9 cellular contexts compared by ENCODE assay signal in the genomic region with DNA sequence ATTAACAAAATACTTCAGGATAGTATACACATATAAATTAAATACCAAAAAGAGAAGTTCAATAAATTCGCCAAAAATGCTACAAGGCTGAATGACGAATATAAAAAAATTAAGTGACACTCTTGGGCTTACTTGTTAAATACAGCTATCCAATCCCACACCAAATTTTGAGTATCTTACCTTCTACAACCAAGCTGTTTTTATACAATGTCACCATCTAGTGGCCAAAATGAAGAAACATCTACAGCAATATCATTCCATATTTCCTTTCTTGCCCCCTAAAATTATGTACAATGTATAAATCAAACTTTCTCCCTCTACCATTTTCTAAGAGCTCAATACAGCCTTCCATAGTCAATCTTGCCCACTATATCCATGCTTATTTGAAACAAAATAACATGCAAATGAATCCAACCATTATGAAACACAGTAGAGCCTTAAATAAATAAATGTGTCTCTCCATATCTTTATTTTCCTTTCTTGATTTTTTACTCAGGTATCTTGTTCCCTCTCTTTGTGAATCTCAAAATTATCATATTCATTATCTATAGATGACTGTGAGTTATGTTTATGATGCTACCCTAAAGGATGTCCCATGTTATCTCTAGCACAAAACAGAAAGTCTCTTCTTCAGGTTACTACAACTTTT.
DNase-seq lines count a peak whose midpoint lies in the region; ATAC-seq, FAIRE-seq and TF ChIP-seq lines count a peak whose summit lies in the region.
"Had no signal": no experiment of that assay in that cellular context is flagged by ENCODE, and none has a peak within 500 bp of the region (broad histone marks: within the 10 kb centered on the region; RNA-seq: fewer than 3 reads in every experiment).

No MANE protein-coding gene starts in this region.

- no peaks in the 10 kb centered on the region for H3K27me3 Mint-ChIP-seq in activated CD4-positive, alpha-beta memory T cell treated with anti-CD3 and anti-CD28 coated beads, Interleukin-2, amount 10 ng/mL, durations not matched to agents 7 days and 5 days

- no peak for TF ChIP-seq POLR2A in K562 (conservative IDR thresholded peaks at IDR 0.05)

- H3K4me2 ChIP-seq in K562 (ENCODE audit: insufficient read depth, low read length), result no peak overlapping the region

- POLR2A ChIA-PET in K562 (lab: Yijun Ruan, JAX), result no interaction called here
- POLR2A ChIA-PET in activated CD4-positive, alpha-beta memory T cell treated with anti-CD3 and anti-CD28 coated beads, Interleukin-2, amount 10 ng/mL, durations not matched to agents 7 days and 5 days (lab: Charles Lee), result no interaction called here

- H3K36me3 ChIP-seq in K562 (ENCODE audit: control insufficient read depth, insufficient read depth, low read length) (peaks cover 10% of the 10 kb centered on the region), lower lobe of right lung (peaks cover 15% of the 10 kb centered on the region)

- WGBS in K562 (ENCODE audit: insufficient coverage, low coverage, missing lambda C conversion rate), result 7% methylated on average over 2 of the region's 2 CpGs

- peak; percentile 94 for ATAC-seq in K562
- ATAC-seq in lower lobe of right lung, result peak in 1 of 2 donors; percentile 61
- ATAC-seq in GM21717 (IDR thresholded peaks at IDR 0.05; ENCODE audit: unreplicated experiment), result no peak

- peak; percentile 8 for TF ChIP-seq CTCF in GM13976 (IDR thresholded peaks at IDR 0.05; ENCODE audit: borderline replicate concordance, control extremely low read depth, extremely low read depth, insufficient read depth, missing control alignments)
- peak; percentile 48 to 88 (median 58); a peak in 5 of 6 replicates for TF ChIP-seq CTCF in K562 (IDR thresholded peaks at IDR 0.05 in 2 of 3, conservative IDR thresholded peaks at IDR 0.05 in 1 of 3; ENCODE audit: insufficient read depth in 2 of 3, low read depth in 1 of 3, low read length in 3 of 3)
- TF ChIP-seq CTCF in lower lobe of right lung (IDR thresholded peaks at IDR 0.05), result peak; percentile 64

- TF ChIP-seq RAD21 in K562 (CRISPR knock-in tag; conservative IDR thresholded peaks at IDR 0.05 in 1 of 2, IDR thresholded peaks at IDR 0.05 in 1 of 2), result peak; percentile 62 to 88

- H3K9me3 Mint-ChIP-seq in activated CD4-positive, alpha-beta memory T cell treated with anti-CD3 and anti-CD28 coated beads, Interleukin-2, amount 10 ng/mL, durations not matched to agents 7 days and 5 days, result peaks cover 2% of the 10 kb centered on the region

- H3K9ac ChIP-seq in K562 (ENCODE audit: insufficient read depth in 1 of 2, low read depth in 2 of 2, low read length in 2 of 2), result no peak overlapping the region

- in situ Hi-C loops in GM13976 (cut with MboI; ENCODE audit: low sequenced_read_pairs, unreplicated experiment), result no loop called here
- in situ Hi-C loops in K562 (cut with MboI), result loop anchor here (5.0 to 10.0 kb wide), 2 partner anchors 164 to 711 kb away; no protein-coding TSS in a partner anchor

- no peak overlapping the region for H3K4me3 ChIP-seq in K562
- H3K4me3 ChIP-seq in lower lobe of right lung, result no peak overlapping the region

- H3K4me1 ChIP-seq in K562 (replicated peaks in 1 of 2; ENCODE audit: control insufficient read depth in 2 of 2, insufficient read depth in 2 of 2, low read length in 2 of 2) (no peaks in the 10 kb centered on the region), lower lobe of right lung (no peaks in the 10 kb centered on the region)

- H3K4me1 Mint-ChIP-seq in activated CD4-positive, alpha-beta memory T cell treated with anti-CD3 and anti-CD28 coated beads, Interleukin-2, amount 10 ng/mL, durations not matched to agents 7 days and 5 days, result no peaks in the 10 kb centered on the region

- peak; percentile 67 for FAIRE-seq in K562 (lab: Jason Lieb, UNC)
- FAIRE-seq: endometrium had no signal

- H3K9me3 ChIP-seq in K562 (replicated peaks; ENCODE audit: control insufficient read depth, insufficient read depth, low read depth, low read length) (no peaks in the 10 kb centered on the region; the same call in 1 of the 2 replicates), lower lobe of right lung (no peaks in the 10 kb centered on the region)

- no peak overlapping the region for H3K27ac Mint-ChIP-seq in activated CD4-positive, alpha-beta memory T cell treated with anti-CD3 and anti-CD28 coated beads, Interleukin-2, amount 10 ng/mL, durations not matched to agents 7 days and 5 days

- DNase-seq in AG08395 (ENCODE audit: low spot score), result peak; percentile 44
- DNase-seq in GM13976 (ENCODE audit: low spot score), result peak; percentile 48
- DNase-seq in NCI-H226, result peak; percentile 3
- peak; percentile 47 to 58 (median 48) for DNase-seq in K562 (ENCODE audit: extremely low read depth in 1 of 4, low spot score in 3 of 4)
- no peak for DNase-seq in lower lobe of right lung
- no peak for DNase-seq in activated CD4-positive, alpha-beta memory T cell treated with anti-CD3 and anti-CD28 coated beads, Interleukin-2, amount 10 ng/mL, durations not matched to agents 7 days and 5 days
- DNase-seq in OCI-M2 (lab: John Stamatoyannopoulos, UW; ENCODE audit: unreplicated experiment), result no peak

- H3K9me1 ChIP-seq in K562 (ENCODE audit: control insufficient read depth, insufficient read depth, low read length), result no peaks in the 10 kb centered on the region

- peaks cover 7% of the 10 kb centered on the region for H3K36me3 Mint-ChIP-seq in activated CD4-positive, alpha-beta memory T cell treated with anti-CD3 and anti-CD28 coated beads, Interleukin-2, amount 10 ng/mL, durations not matched to agents 7 days and 5 days (ENCODE audit: low read depth)

- intact Hi-C loops in K562 (cut with micrococcal nuclease), result loop anchor here (1.0 to 5.0 kb wide), 3 partner anchors 49 to 228 kb away; no protein-coding TSS in a partner anchor
- intact Hi-C loops in lower lobe of right lung (cut with DNase I), result no loop called here

- H3K27me3 ChIP-seq in K562 (ENCODE audit: control insufficient read depth in 2 of 2, insufficient read depth in 2 of 2, low read length in 2 of 2) (no peaks in the 10 kb centered on the region), lower lobe of right lung (ENCODE audit: low read depth) (no peaks in the 10 kb centered on the region)

- no TSS peak for BruUV-seq in K562 (replicated peaks; lab: Mats Ljungman, UMichigan)

- H4K20me1 ChIP-seq in K562 (replicated peaks; ENCODE audit: control insufficient read depth, insufficient read depth, low read length), result no peaks in the 10 kb centered on the region

- TF ChIP-seq EP300 in K562 (IDR thresholded peaks at IDR 0.05; ENCODE audit: low read length), result no peak

- CTCF ChIA-PET in K562 (lab: Yijun Ruan, JAX; ENCODE audit: low intra/inter-chr PET ratio), result interaction anchor here (0.6 to 4.4 kb wide), 3 partner anchors 11 to 228 kb away, joined by 3 to 41 read pairs (median 18); no protein-coding TSS in a partner anchor
- CTCF ChIA-PET in activated CD4-positive, alpha-beta memory T cell treated with anti-CD3 and anti-CD28 coated beads, Interleukin-2, amount 10 ng/mL, durations not matched to agents 7 days and 5 days (lab: Charles Lee), result interaction anchor here (0.7 to 5.6 kb wide), 15 partner anchors 9 to 237 kb away, joined by 3 to 44 read pairs (median 3); no protein-coding TSS in a partner anchor

- peaks cover 10% of the 10 kb centered on the region for H3K79me2 ChIP-seq in K562 (ENCODE audit: control insufficient read depth, insufficient read depth, low read length)

- H3K27ac ChIP-seq in K562 (ENCODE audit: extremely low read depth, low read depth, low read length), result no peak overlapping the region
- H3K27ac ChIP-seq in lower lobe of right lung, result no peak overlapping the region

- H3K4me3 Mint-ChIP-seq in activated CD4-positive, alpha-beta memory T cell treated with anti-CD3 and anti-CD28 coated beads, Interleukin-2, amount 10 ng/mL, durations not matched to agents 7 days and 5 days, result no peak overlapping the region

- H2AFZ ChIP-seq in K562 (ENCODE audit: low read depth, low read length), result no peak overlapping the region

TF ChIP-seq in K562, 482 proteins besides CTCF, POLR2A, EP300 and RAD21 (continues in another document):
- TF ChIP-seq KLF10 (CRISPR knock-in tag; IDR thresholded peaks at IDR 0.05) (no peak), ZNF445 (CRISPR knock-in tag; IDR thresholded peaks at IDR 0.05; ENCODE audit: low read depth) (0 out of 2 replicates have a peak, but pooled peaks have one; percentile 34), GABPB1 (CRISPR knock-in tag; IDR thresholded peaks at IDR 0.05) (no peak), ILF3 (IDR thresholded peaks at IDR 0.05; ENCODE audit: borderline replicate concordance) (peak; percentile 14; the same call in 1 of the 2 replicates), TBP (optimal IDR thresholded peaks at IDR 0.05; ENCODE audit: low read depth, low read length) (no peak)
- TF ChIP-seq, protein P1, sequence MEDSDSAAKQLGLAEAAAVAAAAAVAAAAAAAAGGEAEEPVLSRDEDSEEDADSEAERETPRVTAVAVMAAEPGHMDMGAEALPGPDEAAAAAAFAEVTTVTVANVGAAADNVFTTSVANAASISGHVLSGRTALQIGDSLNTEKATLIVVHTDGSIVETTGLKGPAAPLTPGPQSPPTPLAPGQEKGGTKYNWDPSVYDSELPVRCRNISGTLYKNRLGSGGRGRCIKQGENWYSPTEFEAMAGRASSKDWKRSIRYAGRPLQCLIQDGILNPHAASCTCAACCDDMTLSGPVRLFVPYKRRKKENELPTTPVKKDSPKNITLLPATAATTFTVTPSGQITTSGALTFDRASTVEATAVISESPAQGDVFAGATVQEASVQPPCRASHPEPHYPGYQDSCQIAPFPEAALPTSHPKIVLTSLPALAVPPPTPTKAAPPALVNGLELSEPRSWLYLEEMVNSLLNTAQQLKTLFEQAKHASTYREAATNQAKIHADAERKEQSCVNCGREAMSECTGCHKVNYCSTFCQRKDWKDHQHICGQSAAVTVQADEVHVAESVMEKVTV (CRISPR knock-in tag; IDR thresholded peaks at IDR 0.05), result peak; percentile 63; the same call in 1 of the 2 replicates
- TF ChIP-seq, protein P2, sequence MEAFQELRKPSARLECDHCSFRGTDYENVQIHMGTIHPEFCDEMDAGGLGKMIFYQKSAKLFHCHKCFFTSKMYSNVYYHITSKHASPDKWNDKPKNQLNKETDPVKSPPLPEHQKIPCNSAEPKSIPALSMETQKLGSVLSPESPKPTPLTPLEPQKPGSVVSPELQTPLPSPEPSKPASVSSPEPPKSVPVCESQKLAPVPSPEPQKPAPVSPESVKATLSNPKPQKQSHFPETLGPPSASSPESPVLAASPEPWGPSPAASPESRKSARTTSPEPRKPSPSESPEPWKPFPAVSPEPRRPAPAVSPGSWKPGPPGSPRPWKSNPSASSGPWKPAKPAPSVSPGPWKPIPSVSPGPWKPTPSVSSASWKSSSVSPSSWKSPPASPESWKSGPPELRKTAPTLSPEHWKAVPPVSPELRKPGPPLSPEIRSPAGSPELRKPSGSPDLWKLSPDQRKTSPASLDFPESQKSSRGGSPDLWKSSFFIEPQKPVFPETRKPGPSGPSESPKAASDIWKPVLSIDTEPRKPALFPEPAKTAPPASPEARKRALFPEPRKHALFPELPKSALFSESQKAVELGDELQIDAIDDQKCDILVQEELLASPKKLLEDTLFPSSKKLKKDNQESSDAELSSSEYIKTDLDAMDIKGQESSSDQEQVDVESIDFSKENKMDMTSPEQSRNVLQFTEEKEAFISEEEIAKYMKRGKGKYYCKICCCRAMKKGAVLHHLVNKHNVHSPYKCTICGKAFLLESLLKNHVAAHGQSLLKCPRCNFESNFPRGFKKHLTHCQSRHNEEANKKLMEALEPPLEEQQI (IDR thresholded peaks at IDR 0.05), result peak; percentile 65; the same call in 1 of the 2 replicates

Comparison
In these comparisons a context has a peak if more than half of its experiments do, and no peak if none do; other contexts are left out.
1. DNase-seq: peak in AG08395 (single experiment), GM13976 (single experiment), NCI-H226 (single experiment) and K562 (4 of 4); none in lower lobe of right lung (single experiment), activated CD4-positive, alpha-beta memory T cell treated with anti-CD3 and anti-CD28 coated beads, Interleukin-2, amount 10 ng/mL, durations not matched to agents 7 days and 5 days (single experiment) and OCI-M2 (single experiment).
2. CTCF ChIP-seq: peak in every context shown above with its lines; median percentile 64 in lower lobe of right lung; 58 in K562; 8 in GM13976.